12 cellular contexts compared by ENCODE assay signal in genomic region chr4:186699298-186699697, GRCh38. TPM values are rescaled to one million over a fixed set of nuclear protein-coding genes. Genes with fewer than 3 reads are reported as not detected.
A peak's percentile ranks its signal among the peaks of the same experiment; 100 is the strongest.
DNase-seq lines count a peak whose midpoint lies in the region; TF ChIP-seq lines count a peak whose summit lies in the region.
"Had no signal": no experiment of that assay in that cellular context is flagged by ENCODE, and none has a peak within 500 bp of the region (broad histone marks: within the 10 kb centered on the region; RNA-seq: fewer than 3 reads in every experiment).

No MANE protein-coding gene starts in this region.

- TF ChIP-seq CTCF in Calu3 (IDR thresholded peaks at IDR 0.05; ENCODE audit: unreplicated experiment) (no peak), fibroblast of lung (conservative IDR thresholded peaks at IDR 0.05 in 1 of 2, IDR thresholded peaks at IDR 0.05 in 1 of 2; ENCODE audit: low read depth in 1 of 2, low read length in 2 of 2) (no peak), neural crest cell (conservative IDR thresholded peaks at IDR 0.05) (no peak), nephron progenitor cell (IDR thresholded peaks at IDR 0.05) (no peak)

- H3K79me2 ChIP-seq in fibroblast of lung (ENCODE audit: control insufficient read depth, insufficient read depth, low read length) = peaks cover 96% of the 10 kb centered on the region

- peak; percentile 28 for DNase-seq in Calu3
- DNase-seq in NCI-H510A (lab: John Stamatoyannopoulos, UW) = peak; percentile 12
- DNase-seq in fibroblast of lung (ENCODE audit: low read depth in 2 of 2) = peak; percentile 38 to 41
- DNase-seq in neural crest cell (ENCODE audit: low read depth, low spot score) = no peak
- no peak for DNase-seq in NCI-H2107 (lab: John Stamatoyannopoulos, UW)
- no peak for DNase-seq in activated effector memory CD4-positive, alpha-beta T cell treated with anti-CD3 and anti-CD28 coated beads, Interleukin-2, amount 50 U/mL, for 16 hours
- DNase-seq in nephron progenitor cell = no peak
- no peak for DNase-seq in iPS-NIHi7 (ENCODE audit: extremely low spot score)
- DNase-seq: activated CD8-positive, alpha-beta T cell treated with anti-CD3 and anti-CD28 coated beads, Interleukin-2, amount 10 ng/mL, durations not matched to agents 7 days and 5 days; activated naive CD4-positive, alpha-beta T cell; DMS53; T1000 had no signal

- H3K36me3 Mint-ChIP-seq in Calu3 (ENCODE audit: insufficient read depth, unreplicated experiment) (peaks cover 25% of the 10 kb centered on the region), neural crest cell (ENCODE audit: low read depth) (peaks cover 16% of the 10 kb centered on the region), nephron progenitor cell (ENCODE audit: low read depth) (peaks cover 93% of the 10 kb centered on the region)

- no peaks in the 10 kb centered on the region for H4K20me1 ChIP-seq in fibroblast of lung (ENCODE audit: control insufficient read depth, extremely low read depth, insufficient read depth, low read length)

- H3K4me1 Mint-ChIP-seq in Calu3 (ENCODE audit: low read depth, unreplicated experiment) (peaks cover 78% of the 10 kb centered on the region), neural crest cell (peaks cover 48% of the 10 kb centered on the region), nephron progenitor cell (peaks cover 52% of the 10 kb centered on the region)

- peaks cover 5% of the 10 kb centered on the region for H3K36me3 ChIP-seq in fibroblast of lung (ENCODE audit: control insufficient read depth, insufficient read depth, low read length)

- H3K4me3 ChIP-seq in fibroblast of lung (replicated peaks in 1 of 4; ENCODE audit: control extremely low read depth in 1 of 4, insufficient read depth in 1 of 4, low read depth in 3 of 4, low read length in 4 of 4) = no peak overlapping the region

- peak overlapping the region; percentile 67 for H3K27ac Mint-ChIP-seq in Calu3 (ENCODE audit: unreplicated experiment)
- no peak overlapping the region for H3K27ac Mint-ChIP-seq in neural crest cell (ENCODE audit: unreplicated experiment)
- no peak overlapping the region for H3K27ac Mint-ChIP-seq in nephron progenitor cell
- H3K27ac Mint-ChIP-seq: activated CD8-positive, alpha-beta T cell treated with anti-CD3 and anti-CD28 coated beads, Interleukin-2, amount 10 ng/mL, durations not matched to agents 7 days and 5 days had no signal

- BruUV-seq in Calu3 (replicated peaks; lab: Mats Ljungman, UMichigan) = no TSS peak

- no peaks in the 10 kb centered on the region for H3K27me3 ChIP-seq in fibroblast of lung (ENCODE audit: control insufficient read depth, insufficient read depth, low read length)

- no peaks in the 10 kb centered on the region for H3K9me3 ChIP-seq in fibroblast of lung (ENCODE audit: control insufficient read depth, insufficient read depth, low read depth, low read length)

- H3K27me3 Mint-ChIP-seq in Calu3 (ENCODE audit: unreplicated experiment) (no peaks in the 10 kb centered on the region), neural crest cell (ENCODE audit: low read depth) (no peaks in the 10 kb centered on the region), nephron progenitor cell (ENCODE audit: low read depth, poor library complexity) (no peaks in the 10 kb centered on the region)

- no peaks in the 10 kb centered on the region for H3K9me3 Mint-ChIP-seq in Calu3 (ENCODE audit: low read depth, unreplicated experiment)
- H3K9me3 Mint-ChIP-seq in neural crest cell = no peaks in the 10 kb centered on the region
- H3K9me3 Mint-ChIP-seq in nephron progenitor cell = peaks cover 33% of the 10 kb centered on the region

- H3K27ac ChIP-seq in fibroblast of lung (ENCODE audit: insufficient read depth, low read length) = no peak overlapping the region

- H3K4me3 Mint-ChIP-seq in Calu3 (ENCODE audit: low read depth, unreplicated experiment) (peak overlapping the region; percentile 59), neural crest cell (peak overlapping the region; percentile 10), nephron progenitor cell (no peak overlapping the region)
- H3K4me3 Mint-ChIP-seq: activated CD8-positive, alpha-beta T cell treated with anti-CD3 and anti-CD28 coated beads, Interleukin-2, amount 10 ng/mL, durations not matched to agents 7 days and 5 days had no signal

- no peak overlapping the region for H3K9ac ChIP-seq in fibroblast of lung (ENCODE audit: insufficient read depth, low read length)

- no peak overlapping the region for H2AFZ ChIP-seq in fibroblast of lung (ENCODE audit: low read length)

- H3K4me2 ChIP-seq in fibroblast of lung (ENCODE audit: extremely low read depth, insufficient read depth, low read length) = no peak overlapping the region

- CTCF ChIA-PET in Calu3 (lab: Charles Lee) = no interaction called here

- intact Hi-C loops in Calu3 (cut with micrococcal nuclease; ENCODE audit: unreplicated experiment) = loop anchor here (2.0 kb wide), 1 partner anchor 14 kb away; no protein-coding TSS in a partner anchor

- peaks cover 20% of the 10 kb centered on the region for H3K4me1 ChIP-seq in fibroblast of lung (ENCODE audit: control insufficient read depth, extremely low read depth, insufficient read depth, low read length)

RNA-seq across cellular contexts. Expression of gene FAT1, which starts 24.4 kb away (rescaled TPM):
- 197 and 210 TPM in 2 replicates for total RNA-seq in Calu3 (2022)
- 408 and 729 TPM in 2 replicates for total RNA-seq in fibroblast of lung
- polyA plus RNA-seq in fibroblast of lung = 151 and 188 TPM in 2 replicates
- polyA plus RNA-seq in fibroblast of lung (2012) = 109 and 124 TPM in 2 replicates
- 1,250 and 1,562 TPM in 2 replicates for polyA minus RNA-seq in fibroblast of lung (ENCODE audit: low replicate concordance)
- total RNA-seq in neural crest cell = 127 and 130 TPM in 2 replicates
- total RNA-seq: activated CD8-positive, alpha-beta T cell treated with anti-CD3 and anti-CD28 coated beads, Interleukin-2, amount 10 ng/mL, durations not matched to agents 7 days and 5 days had no signal

Comparison
In these comparisons a context has a peak if more than half of its experiments do, and no peak if none do; other contexts are left out.
1. DNase-seq: peak in Calu3 (single experiment), NCI-H510A (single experiment) and fibroblast of lung (2 of 2); none in neural crest cell (single experiment), NCI-H2107 (single experiment), activated effector memory CD4-positive, alpha-beta T cell treated with anti-CD3 and anti-CD28 coated beads, Interleukin-2, amount 50 U/mL, for 16 hours (single experiment), nephron progenitor cell (single experiment) and iPS-NIHi7 (single experiment).